In genomic region chr6:84847349-84848160, GRCh38 we compare ENCODE assay signal across 19 cellular contexts.
DNase-seq lines count a peak whose midpoint lies in the region; ATAC-seq, FAIRE-seq and TF ChIP-seq lines count a peak whose summit lies in the region.
"Had no signal": no experiment of that assay in that cellular context is flagged by ENCODE, and none has a peak within 500 bp of the region (broad histone marks: within the 10 kb centered on the region; RNA-seq: fewer than 3 reads in every experiment).

No MANE protein-coding gene starts in this region.

- no peaks in the 10 kb centered on the region for H3F3A ChIP-seq in smooth muscle cell (ENCODE audit: low read depth)

- H3K27me3 ChIP-seq in smooth muscle cell (ENCODE audit: low read depth): no peaks in the 10 kb centered on the region
- H3K27me3 ChIP-seq: BLaER1 had no signal

- no peak overlapping the region for H2AFZ ChIP-seq in smooth muscle cell (ENCODE audit: low read depth)

- H4K20me1 ChIP-seq in smooth muscle cell (ENCODE audit: low read depth): no peaks in the 10 kb centered on the region
- H4K20me1 ChIP-seq: BLaER1 had no signal

- peak overlapping the region; percentile 52 for H3K4me2 ChIP-seq in smooth muscle cell
- H3K4me2 ChIP-seq: BLaER1 had no signal

- H3K79me2 ChIP-seq in smooth muscle cell (ENCODE audit: low read depth): no peaks in the 10 kb centered on the region

- H3K27ac ChIP-seq in smooth muscle cell (ENCODE audit: low read depth): no peak overlapping the region
- H3K27ac ChIP-seq: BLaER1, prostate gland had no signal

- DNase-seq in H54 (ENCODE audit: insufficient read length, low spot score) (peak; percentile 7), astrocyte of the hippocampus (ENCODE audit: low read depth, low spot score) (peak; percentile 25), fibroblast of pulmonary artery (ENCODE audit: low read depth) (peak; percentile 56), smooth muscle cell (lab: John Stamatoyannopoulos, UW; ENCODE audit: unreplicated experiment) (no peak), GM19238 (ENCODE audit: insufficient read length, low spot score) (no peak), retina (no peak)
- DNase-seq: activated CD8-positive, alpha-beta memory T cell treated with anti-CD3 and anti-CD28 coated beads, Interleukin-2, amount 10 ng/mL, durations not matched to agents 7 days and 5 days; Calu3; effector memory CD8-positive, alpha-beta T cell; foreskin melanocyte; left cardiac atrium; NCI-H2081 treated with DMSO at 0.1 percent for 48 hours; NCI-H510A had no signal

- TF ChIP-seq CTCF in fibroblast of pulmonary artery (IDR thresholded peaks at IDR 0.05; ENCODE audit: low read length, missing control alignments) (no peak), smooth muscle cell (IDR thresholded peaks at IDR 0.05; ENCODE audit: borderline replicate concordance, insufficient read depth, poor library complexity, severe bottlenecking) (no peak)

- H3K36me3 ChIP-seq in smooth muscle cell (ENCODE audit: low read depth): no peaks in the 10 kb centered on the region
- H3K36me3 ChIP-seq: BLaER1, prostate gland had no signal

- H3K9ac ChIP-seq in smooth muscle cell (ENCODE audit: low read depth): no peak overlapping the region
- H3K9ac ChIP-seq: BLaER1 had no signal

- no peak for ATAC-seq in GM18520 (IDR thresholded peaks at IDR 0.05; ENCODE audit: unreplicated experiment)
- ATAC-seq in HG03196 (IDR thresholded peaks at IDR 0.05; ENCODE audit: unreplicated experiment): no peak
- ATAC-seq: activated CD8-positive, alpha-beta memory T cell treated with anti-CD3 and anti-CD28 coated beads, Interleukin-2, amount 10 ng/mL, durations not matched to agents 7 days and 5 days; effector memory CD8-positive, alpha-beta T cell; GM12878; HCT116 had no signal

- H3K4me3 ChIP-seq in fibroblast of pulmonary artery (replicated peaks; ENCODE audit: low read depth, low read length) (no peak overlapping the region), smooth muscle cell (no peak overlapping the region)
- H3K4me3 ChIP-seq: BLaER1, GM12878, prostate gland had no signal

- 25% methylated on average over 3 of the region's 3 CpGs for whole genome bisulfite sequencing in smooth muscle cell (ENCODE audit: low lambda C conversion rate)

- peak; percentile 87 for FAIRE-seq in H54 (lab: Jason Lieb, UNC)
- FAIRE-seq: GM12878 had no signal

- no peaks in the 10 kb centered on the region for H3K9me3 ChIP-seq in smooth muscle cell (replicated peaks; ENCODE audit: low read depth)
- H3K9me3 ChIP-seq: BLaER1, prostate gland had no signal

- TF ChIP-seq POLR2A in H54 (IDR thresholded peaks at IDR 0.05; ENCODE audit: low read depth, low read length): no peak

- no peaks in the 10 kb centered on the region for H3K4me1 ChIP-seq in smooth muscle cell (ENCODE audit: low read depth)
- H3K4me1 ChIP-seq: BLaER1, prostate gland had no signal

Comparison
In these comparisons a context has a peak if more than half of its experiments do, and no peak if none do; other contexts are left out.
1. DNase-seq: peak in H54 (single experiment), astrocyte of the hippocampus (single experiment) and fibroblast of pulmonary artery (single experiment); none in smooth muscle cell (single experiment), GM19238 (single experiment) and retina (single experiment).